ENCODE assay signal across 17 cellular contexts in genomic region chr4:108954880-108955279, GRCh38.
A peak's percentile ranks its signal among the peaks of the same experiment; 100 is the strongest.
DNase-seq lines count a peak whose midpoint lies in the region; ATAC-seq, FAIRE-seq and TF ChIP-seq lines count a peak whose summit lies in the region.
"Had no signal": no experiment of that assay in that cellular context is flagged by ENCODE, and none has a peak within 500 bp of the region (broad histone marks: within the 10 kb centered on the region; RNA-seq: fewer than 3 reads in every experiment).

No MANE protein-coding gene starts in this region.

- no peak overlapping the region for H2AFZ ChIP-seq in Karpas-422 (ENCODE audit: low read length)
- H2AFZ ChIP-seq: GM23248 had no signal

- H3K36me3 ChIP-seq in small intestine (ENCODE audit: control insufficient read depth in 2 of 2, insufficient read depth in 2 of 2, low read length in 2 of 2) = no peaks in the 10 kb centered on the region
- no peaks in the 10 kb centered on the region for H3K36me3 ChIP-seq in BE2C
- H3K36me3 ChIP-seq in Karpas-422 (ENCODE audit: insufficient read depth, low read length) = no peaks in the 10 kb centered on the region
- H3K36me3 ChIP-seq: HAP-1 had no signal

- no peak overlapping the region for H3K9ac ChIP-seq in Karpas-422 (ENCODE audit: low read length)
- H3K9ac ChIP-seq: GM23248 had no signal

- 11 to 57% (median 24%) methylated on average over 3 of the region's 3 CpGs for WGBS in small intestine, 3 donors

- no peaks in the 10 kb centered on the region for H3K79me2 ChIP-seq in Karpas-422 (ENCODE audit: low read length)

- no peaks in the 10 kb centered on the region for H3K9me3 ChIP-seq in small intestine (ENCODE audit: control insufficient read depth, low read depth)
- no peaks in the 10 kb centered on the region for H3K9me3 ChIP-seq in BE2C
- H3K9me3 ChIP-seq in Karpas-422 (ENCODE audit: low read length) = no peaks in the 10 kb centered on the region
- H3K9me3 ChIP-seq: HAP-1 had no signal

- no peaks in the 10 kb centered on the region for H3K9me2 ChIP-seq in Karpas-422 (replicated peaks; ENCODE audit: insufficient read depth, low read length)

- no peak overlapping the region for H3K4me2 ChIP-seq in Karpas-422 (ENCODE audit: low read depth, low read length, poor library complexity, severe bottlenecking)

- FAIRE-seq in small intestine (lab: Jason Lieb, UNC) = no peak

- no peak overlapping the region for H3K27ac ChIP-seq in small intestine (ENCODE audit: low read depth in 1 of 2, low read length in 1 of 2)
- no peak overlapping the region for H3K27ac ChIP-seq in Karpas-422 (ENCODE audit: low read length)
- H3K27ac ChIP-seq: GM23248 had no signal

- no peak for ATAC-seq in GM18907 (IDR thresholded peaks at IDR 0.05; ENCODE audit: unreplicated experiment)
- ATAC-seq: Panc1, Right ventricle myocardium inferior had no signal

- H3K27me3 ChIP-seq in small intestine (ENCODE audit: control insufficient read depth in 2 of 2, insufficient read depth in 2 of 2, low read length in 2 of 2) (no peaks in the 10 kb centered on the region), BE2C (no peaks in the 10 kb centered on the region; the same call in 1 of the 2 replicates), Karpas-422 (ENCODE audit: low read length) (no peaks in the 10 kb centered on the region)

- no peaks in the 10 kb centered on the region for H3K4me1 ChIP-seq in small intestine (ENCODE audit: control insufficient read depth in 2 of 2, insufficient read depth in 1 of 2, low read depth in 1 of 2, low read length in 1 of 2)
- H3K4me1 ChIP-seq in BE2C = no peaks in the 10 kb centered on the region
- no peaks in the 10 kb centered on the region for H3K4me1 ChIP-seq in Karpas-422 (ENCODE audit: low read length)

- TF ChIP-seq CTCF in epithelial cell of esophagus (IDR thresholded peaks at IDR 0.05; ENCODE audit: insufficient read depth, low read depth, low read length, missing control alignments) = no peak
- no peak for TF ChIP-seq CTCF in BE2C (IDR thresholded peaks at IDR 0.05; ENCODE audit: low read depth, low read length)

- peak; percentile 32 for DNase-seq in LHCN-M2 (ENCODE audit: low read depth)
- DNase-seq in SW480 (ENCODE audit: low spot score) = peak; percentile 37
- DNase-seq in epithelial cell of esophagus (ENCODE audit: low read depth) = peak; percentile 4
- peak; percentile 66 for DNase-seq in small intestine
- DNase-seq in BE2C = no peak
- no peak for DNase-seq in Karpas-422
- DNase-seq: AML-193, GM23248, NCI-H1436, NCI-H2029, NCI-H345, NCI-H524 treated with DMSO at 0.1 percent for 48 hours, SW 1271 had no signal

- H3K4me3 ChIP-seq in epithelial cell of esophagus (ENCODE audit: low read length) = no peak overlapping the region
- H3K4me3 ChIP-seq in small intestine (ENCODE audit: low read depth in 1 of 2, low read length in 2 of 2) = no peak overlapping the region
- no peak overlapping the region for H3K4me3 ChIP-seq in BE2C (ENCODE audit: low read depth, low read length)
- H3K4me3 ChIP-seq in Karpas-422 (ENCODE audit: low read length) = no peak overlapping the region
- H3K4me3 ChIP-seq: GM23248, HAP-1 had no signal

- no peaks in the 10 kb centered on the region for H4K20me1 ChIP-seq in Karpas-422 (ENCODE audit: insufficient read depth, low read depth, low read length)

Comparison
In these comparisons a context has a peak if more than half of its experiments do, and no peak if none do; other contexts are left out.
1. DNase-seq: peak in LHCN-M2 (single experiment), SW480 (single experiment), epithelial cell of esophagus (single experiment) and small intestine (single experiment); none in BE2C (single experiment) and Karpas-422 (single experiment).